Comparison of ENCODE assay signal across 1 cellular context in the genomic region with DNA sequence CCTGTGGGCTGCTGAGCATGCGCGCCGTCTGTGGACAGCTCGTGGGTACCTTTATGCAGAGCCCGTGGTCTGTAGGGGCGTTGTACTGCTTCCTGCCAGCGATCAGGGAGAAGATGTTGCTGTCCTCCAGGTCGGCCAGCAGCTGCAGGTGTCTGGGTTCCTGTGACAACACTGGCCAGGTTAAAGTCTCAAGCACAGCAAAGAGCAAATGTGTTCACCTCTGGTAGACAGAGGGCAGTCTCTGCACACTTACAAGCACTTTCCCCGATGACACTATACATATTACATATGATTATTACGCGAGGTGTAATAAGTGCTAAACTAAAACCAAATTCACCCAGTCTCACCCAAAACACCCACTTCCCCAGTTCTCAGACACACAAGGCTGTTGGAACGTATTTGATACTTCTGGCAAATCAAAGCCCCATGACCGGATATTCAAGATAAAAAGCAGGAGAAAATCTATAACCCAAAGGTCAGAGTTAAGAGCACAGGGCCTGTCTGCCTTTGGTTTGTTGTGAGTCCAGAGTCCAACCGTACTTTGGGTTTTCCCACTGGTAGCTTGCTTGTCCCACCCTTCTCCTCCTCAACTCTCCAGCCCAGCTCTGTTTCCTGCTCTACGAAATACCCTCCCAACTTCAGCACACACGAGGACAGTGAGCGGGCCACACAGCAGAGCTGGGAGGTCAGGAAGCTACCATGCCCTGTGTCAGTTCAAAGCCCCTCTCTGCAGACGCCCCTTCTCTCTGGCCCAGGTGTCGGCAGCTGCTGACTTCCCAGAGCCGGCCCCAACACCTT.
TF ChIP-seq lines count a peak whose summit lies in the region.

No MANE protein-coding gene starts in this region.

TF ChIP-seq in HepG2, 621 proteins besides CTCF, POLR2A, EP300 and RAD21 (continued from another document and continues in another):
- TF ChIP-seq, protein P1, sequence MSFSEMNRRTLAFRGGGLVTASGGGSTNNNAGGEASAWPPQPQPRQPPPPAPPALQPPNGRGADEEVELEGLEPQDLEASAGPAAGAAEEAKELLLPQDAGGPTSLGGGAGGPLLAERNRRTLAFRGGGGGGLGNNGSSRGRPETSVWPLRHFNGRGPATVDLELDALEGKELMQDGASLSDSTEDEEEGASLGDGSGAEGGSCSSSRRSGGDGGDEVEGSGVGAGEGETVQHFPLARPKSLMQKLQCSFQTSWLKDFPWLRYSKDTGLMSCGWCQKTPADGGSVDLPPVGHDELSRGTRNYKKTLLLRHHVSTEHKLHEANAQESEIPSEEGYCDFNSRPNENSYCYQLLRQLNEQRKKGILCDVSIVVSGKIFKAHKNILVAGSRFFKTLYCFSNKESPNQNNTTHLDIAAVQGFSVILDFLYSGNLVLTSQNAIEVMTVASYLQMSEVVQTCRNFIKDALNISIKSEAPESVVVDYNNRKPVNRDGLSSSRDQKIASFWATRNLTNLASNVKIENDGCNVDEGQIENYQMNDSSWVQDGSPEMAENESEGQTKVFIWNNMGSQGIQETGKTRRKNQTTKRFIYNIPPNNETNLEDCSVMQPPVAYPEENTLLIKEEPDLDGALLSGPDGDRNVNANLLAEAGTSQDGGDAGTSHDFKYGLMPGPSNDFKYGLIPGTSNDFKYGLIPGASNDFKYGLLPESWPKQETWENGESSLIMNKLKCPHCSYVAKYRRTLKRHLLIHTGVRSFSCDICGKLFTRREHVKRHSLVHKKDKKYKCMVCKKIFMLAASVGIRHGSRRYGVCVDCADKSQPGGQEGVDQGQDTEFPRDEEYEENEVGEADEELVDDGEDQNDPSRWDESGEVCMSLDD (CRISPR knock-in tag; IDR thresholded peaks at IDR 0.05; ENCODE audit: borderline replicate concordance): no peak
- TF ChIP-seq, protein P2, sequence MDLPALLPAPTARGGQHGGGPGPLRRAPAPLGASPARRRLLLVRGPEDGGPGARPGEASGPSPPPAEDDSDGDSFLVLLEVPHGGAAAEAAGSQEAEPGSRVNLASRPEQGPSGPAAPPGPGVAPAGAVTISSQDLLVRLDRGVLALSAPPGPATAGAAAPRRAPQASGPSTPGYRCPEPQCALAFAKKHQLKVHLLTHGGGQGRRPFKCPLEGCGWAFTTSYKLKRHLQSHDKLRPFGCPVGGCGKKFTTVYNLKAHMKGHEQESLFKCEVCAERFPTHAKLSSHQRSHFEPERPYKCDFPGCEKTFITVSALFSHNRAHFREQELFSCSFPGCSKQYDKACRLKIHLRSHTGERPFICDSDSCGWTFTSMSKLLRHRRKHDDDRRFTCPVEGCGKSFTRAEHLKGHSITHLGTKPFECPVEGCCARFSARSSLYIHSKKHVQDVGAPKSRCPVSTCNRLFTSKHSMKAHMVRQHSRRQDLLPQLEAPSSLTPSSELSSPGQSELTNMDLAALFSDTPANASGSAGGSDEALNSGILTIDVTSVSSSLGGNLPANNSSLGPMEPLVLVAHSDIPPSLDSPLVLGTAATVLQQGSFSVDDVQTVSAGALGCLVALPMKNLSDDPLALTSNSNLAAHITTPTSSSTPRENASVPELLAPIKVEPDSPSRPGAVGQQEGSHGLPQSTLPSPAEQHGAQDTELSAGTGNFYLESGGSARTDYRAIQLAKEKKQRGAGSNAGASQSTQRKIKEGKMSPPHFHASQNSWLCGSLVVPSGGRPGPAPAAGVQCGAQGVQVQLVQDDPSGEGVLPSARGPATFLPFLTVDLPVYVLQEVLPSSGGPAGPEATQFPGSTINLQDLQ (CRISPR knock-in tag; IDR thresholded peaks at IDR 0.05): no peak
- TF ChIP-seq GFI1 (CRISPR knock-in tag; IDR thresholded peaks at IDR 0.05; ENCODE audit: borderline replicate concordance): peak; percentile 86
- TF ChIP-seq ZNF382 (CRISPR knock-in tag; IDR thresholded peaks at IDR 0.05; ENCODE audit: borderline replicate concordance): no peak
- TF ChIP-seq PPARG (CRISPR knock-in tag; conservative IDR thresholded peaks at IDR 0.05): 0 out of 2 replicates have a peak, but pooled peaks have one; percentile 13
- no peak for TF ChIP-seq NFE2 (CRISPR knock-in tag; IDR thresholded peaks at IDR 0.05)
- no peak for TF ChIP-seq SMAD9 (CRISPR knock-in tag; IDR thresholded peaks at IDR 0.05)
- TF ChIP-seq, protein P3, sequence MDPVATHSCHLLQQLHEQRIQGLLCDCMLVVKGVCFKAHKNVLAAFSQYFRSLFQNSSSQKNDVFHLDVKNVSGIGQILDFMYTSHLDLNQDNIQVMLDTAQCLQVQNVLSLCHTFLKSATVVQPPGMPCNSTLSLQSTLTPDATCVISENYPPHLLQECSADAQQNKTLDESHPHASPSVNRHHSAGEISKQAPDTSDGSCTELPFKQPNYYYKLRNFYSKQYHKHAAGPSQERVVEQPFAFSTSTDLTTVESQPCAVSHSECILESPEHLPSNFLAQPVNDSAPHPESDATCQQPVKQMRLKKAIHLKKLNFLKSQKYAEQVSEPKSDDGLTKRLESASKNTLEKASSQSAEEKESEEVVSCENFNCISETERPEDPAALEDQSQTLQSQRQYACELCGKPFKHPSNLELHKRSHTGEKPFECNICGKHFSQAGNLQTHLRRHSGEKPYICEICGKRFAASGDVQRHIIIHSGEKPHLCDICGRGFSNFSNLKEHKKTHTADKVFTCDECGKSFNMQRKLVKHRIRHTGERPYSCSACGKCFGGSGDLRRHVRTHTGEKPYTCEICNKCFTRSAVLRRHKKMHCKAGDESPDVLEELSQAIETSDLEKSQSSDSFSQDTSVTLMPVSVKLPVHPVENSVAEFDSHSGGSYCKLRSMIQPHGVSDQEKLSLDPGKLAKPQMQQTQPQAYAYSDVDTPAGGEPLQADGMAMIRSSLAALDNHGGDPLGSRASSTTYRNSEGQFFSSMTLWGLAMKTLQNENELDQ (CRISPR knock-in tag; IDR thresholded peaks at IDR 0.05; ENCODE audit: borderline replicate concordance): no peak
- TF ChIP-seq PAX8 (CRISPR knock-in tag; IDR thresholded peaks at IDR 0.05; ENCODE audit: borderline replicate concordance): no peak
- TF ChIP-seq, protein P4, sequence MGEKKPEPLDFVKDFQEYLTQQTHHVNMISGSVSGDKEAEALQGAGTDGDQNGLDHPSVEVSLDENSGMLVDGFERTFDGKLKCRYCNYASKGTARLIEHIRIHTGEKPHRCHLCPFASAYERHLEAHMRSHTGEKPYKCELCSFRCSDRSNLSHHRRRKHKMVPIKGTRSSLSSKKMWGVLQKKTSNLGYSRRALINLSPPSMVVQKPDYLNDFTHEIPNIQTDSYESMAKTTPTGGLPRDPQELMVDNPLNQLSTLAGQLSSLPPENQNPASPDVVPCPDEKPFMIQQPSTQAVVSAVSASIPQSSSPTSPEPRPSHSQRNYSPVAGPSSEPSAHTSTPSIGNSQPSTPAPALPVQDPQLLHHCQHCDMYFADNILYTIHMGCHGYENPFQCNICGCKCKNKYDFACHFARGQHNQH (CRISPR knock-in tag; IDR thresholded peaks at IDR 0.05): 0 out of 2 replicates have a peak, but pooled peaks have one; percentile 29
- TF ChIP-seq NR2F2 (IDR thresholded peaks at IDR 0.05; ENCODE audit: borderline replicate concordance, low read depth): peak; percentile 36; the same call in 1 of the 2 replicates
- 0 out of 2 replicates have a peak, but pooled peaks have one; percentile 38 for TF ChIP-seq ZNF567 (CRISPR knock-in tag; IDR thresholded peaks at IDR 0.05; ENCODE audit: borderline replicate concordance)
- TF ChIP-seq ZBTB20 (CRISPR knock-in tag; IDR thresholded peaks at IDR 0.05; ENCODE audit: borderline replicate concordance, low read depth): peak; percentile 42; the same call in 1 of the 2 replicates
- TF ChIP-seq, protein P5, sequence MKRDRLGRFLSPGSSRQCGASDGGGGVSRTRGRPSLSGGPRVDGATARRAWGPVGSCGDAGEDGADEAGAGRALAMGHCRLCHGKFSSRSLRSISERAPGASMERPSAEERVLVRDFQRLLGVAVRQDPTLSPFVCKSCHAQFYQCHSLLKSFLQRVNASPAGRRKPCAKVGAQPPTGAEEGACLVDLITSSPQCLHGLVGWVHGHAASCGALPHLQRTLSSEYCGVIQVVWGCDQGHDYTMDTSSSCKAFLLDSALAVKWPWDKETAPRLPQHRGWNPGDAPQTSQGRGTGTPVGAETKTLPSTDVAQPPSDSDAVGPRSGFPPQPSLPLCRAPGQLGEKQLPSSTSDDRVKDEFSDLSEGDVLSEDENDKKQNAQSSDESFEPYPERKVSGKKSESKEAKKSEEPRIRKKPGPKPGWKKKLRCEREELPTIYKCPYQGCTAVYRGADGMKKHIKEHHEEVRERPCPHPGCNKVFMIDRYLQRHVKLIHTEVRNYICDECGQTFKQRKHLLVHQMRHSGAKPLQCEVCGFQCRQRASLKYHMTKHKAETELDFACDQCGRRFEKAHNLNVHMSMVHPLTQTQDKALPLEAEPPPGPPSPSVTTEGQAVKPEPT (CRISPR knock-in tag; IDR thresholded peaks at IDR 0.05; ENCODE audit: low read depth): no peak
- no peak for TF ChIP-seq YY1 (IDR thresholded peaks at IDR 0.05; ENCODE audit: insufficient read depth, insufficient replicate concordance, low read depth, low read length)
- TF ChIP-seq, protein P6, sequence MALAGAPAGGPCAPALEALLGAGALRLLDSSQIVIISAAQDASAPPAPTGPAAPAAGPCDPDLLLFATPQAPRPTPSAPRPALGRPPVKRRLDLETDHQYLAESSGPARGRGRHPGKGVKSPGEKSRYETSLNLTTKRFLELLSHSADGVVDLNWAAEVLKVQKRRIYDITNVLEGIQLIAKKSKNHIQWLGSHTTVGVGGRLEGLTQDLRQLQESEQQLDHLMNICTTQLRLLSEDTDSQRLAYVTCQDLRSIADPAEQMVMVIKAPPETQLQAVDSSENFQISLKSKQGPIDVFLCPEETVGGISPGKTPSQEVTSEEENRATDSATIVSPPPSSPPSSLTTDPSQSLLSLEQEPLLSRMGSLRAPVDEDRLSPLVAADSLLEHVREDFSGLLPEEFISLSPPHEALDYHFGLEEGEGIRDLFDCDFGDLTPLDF (CRISPR knock-in tag; IDR thresholded peaks at IDR 0.05): no peak
- TF ChIP-seq TBX2 (CRISPR knock-in tag; IDR thresholded peaks at IDR 0.05; ENCODE audit: borderline replicate concordance): 0 out of 2 replicates have a peak, but pooled peaks have one; percentile 11
- TF ChIP-seq ASH2L (IDR thresholded peaks at IDR 0.05; ENCODE audit: insufficient read length, low read depth, low read length): peak; percentile 69
- peak; percentile 53; the same call in 1 of the 2 replicates for TF ChIP-seq POGZ (CRISPR knock-in tag; IDR thresholded peaks at IDR 0.05)
- TF ChIP-seq ZNF761 (CRISPR knock-in tag; conservative IDR thresholded peaks at IDR 0.05): peak; percentile 38; the same call in 1 of the 2 replicates
- 0 out of 2 replicates have a peak, but pooled peaks have one; percentile 51 for TF ChIP-seq ARNTL (CRISPR knock-in tag; IDR thresholded peaks at IDR 0.05)
- TF ChIP-seq ZSCAN20 (CRISPR knock-in tag; IDR thresholded peaks at IDR 0.05; ENCODE audit: borderline replicate concordance): no peak
- no peak for TF ChIP-seq ZNF558 (CRISPR knock-in tag; IDR thresholded peaks at IDR 0.05; ENCODE audit: borderline replicate concordance)
- TF ChIP-seq, protein P7, sequence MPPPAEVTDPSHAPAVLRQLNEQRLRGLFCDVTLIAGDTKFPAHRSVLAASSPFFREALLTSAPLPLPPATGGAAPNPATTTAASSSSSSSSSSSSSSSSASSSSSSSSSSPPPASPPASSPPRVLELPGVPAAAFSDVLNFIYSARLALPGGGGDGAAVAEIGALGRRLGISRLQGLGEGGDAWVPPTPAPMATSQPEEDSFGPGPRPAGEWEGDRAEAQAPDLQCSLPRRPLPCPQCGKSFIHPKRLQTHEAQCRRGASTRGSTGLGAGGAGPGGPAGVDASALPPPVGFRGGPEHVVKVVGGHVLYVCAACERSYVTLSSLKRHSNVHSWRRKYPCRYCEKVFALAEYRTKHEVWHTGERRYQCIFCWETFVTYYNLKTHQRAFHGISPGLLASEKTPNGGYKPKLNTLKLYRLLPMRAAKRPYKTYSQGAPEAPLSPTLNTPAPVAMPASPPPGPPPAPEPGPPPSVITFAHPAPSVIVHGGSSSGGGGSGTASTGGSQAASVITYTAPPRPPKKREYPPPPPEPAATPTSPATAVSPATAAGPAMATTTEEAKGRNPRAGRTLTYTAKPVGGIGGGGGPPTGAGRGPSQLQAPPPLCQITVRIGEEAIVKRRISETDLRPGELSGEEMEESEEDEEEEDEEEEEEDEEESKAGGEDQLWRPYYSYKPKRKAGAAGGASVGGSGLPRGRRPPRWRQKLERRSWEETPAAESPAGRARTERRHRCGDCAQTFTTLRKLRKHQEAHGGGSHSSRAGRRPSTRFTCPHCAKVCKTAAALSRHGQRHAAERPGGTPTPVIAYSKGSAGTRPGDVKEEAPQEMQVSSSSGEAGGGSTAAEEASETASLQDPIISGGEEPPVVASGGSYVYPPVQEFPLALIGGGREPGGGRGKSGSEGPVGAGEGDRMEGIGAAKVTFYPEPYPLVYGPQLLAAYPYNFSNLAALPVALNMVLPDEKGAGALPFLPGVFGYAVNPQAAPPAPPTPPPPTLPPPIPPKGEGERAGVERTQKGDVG (CRISPR knock-in tag; IDR thresholded peaks at IDR 0.05; ENCODE audit: borderline replicate concordance): 0 out of 2 replicates have a peak, but pooled peaks have one; percentile 17
- TF ChIP-seq, protein P8, sequence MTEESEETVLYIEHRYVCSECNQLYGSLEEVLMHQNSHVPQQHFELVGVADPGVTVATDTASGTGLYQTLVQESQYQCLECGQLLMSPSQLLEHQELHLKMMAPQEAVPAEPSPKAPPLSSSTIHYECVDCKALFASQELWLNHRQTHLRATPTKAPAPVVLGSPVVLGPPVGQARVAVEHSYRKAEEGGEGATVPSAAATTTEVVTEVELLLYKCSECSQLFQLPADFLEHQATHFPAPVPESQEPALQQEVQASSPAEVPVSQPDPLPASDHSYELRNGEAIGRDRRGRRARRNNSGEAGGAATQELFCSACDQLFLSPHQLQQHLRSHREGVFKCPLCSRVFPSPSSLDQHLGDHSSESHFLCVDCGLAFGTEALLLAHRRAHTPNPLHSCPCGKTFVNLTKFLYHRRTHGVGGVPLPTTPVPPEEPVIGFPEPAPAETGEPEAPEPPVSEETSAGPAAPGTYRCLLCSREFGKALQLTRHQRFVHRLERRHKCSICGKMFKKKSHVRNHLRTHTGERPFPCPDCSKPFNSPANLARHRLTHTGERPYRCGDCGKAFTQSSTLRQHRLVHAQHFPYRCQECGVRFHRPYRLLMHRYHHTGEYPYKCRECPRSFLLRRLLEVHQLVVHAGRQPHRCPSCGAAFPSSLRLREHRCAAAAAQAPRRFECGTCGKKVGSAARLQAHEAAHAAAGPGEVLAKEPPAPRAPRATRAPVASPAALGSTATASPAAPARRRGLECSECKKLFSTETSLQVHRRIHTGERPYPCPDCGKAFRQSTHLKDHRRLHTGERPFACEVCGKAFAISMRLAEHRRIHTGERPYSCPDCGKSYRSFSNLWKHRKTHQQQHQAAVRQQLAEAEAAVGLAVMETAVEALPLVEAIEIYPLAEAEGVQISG (CRISPR knock-in tag; IDR thresholded peaks at IDR 0.05): 0 out of 2 replicates have a peak, but pooled peaks have one; percentile 24
- no peak for TF ChIP-seq NKX3-1 (CRISPR knock-in tag; IDR thresholded peaks at IDR 0.05)
- 0 out of 2 replicates have a peak, but pooled peaks have one; percentile 23 for TF ChIP-seq RXRB (CRISPR knock-in tag; IDR thresholded peaks at IDR 0.05; ENCODE audit: borderline replicate concordance)
- TF ChIP-seq, protein P9, sequence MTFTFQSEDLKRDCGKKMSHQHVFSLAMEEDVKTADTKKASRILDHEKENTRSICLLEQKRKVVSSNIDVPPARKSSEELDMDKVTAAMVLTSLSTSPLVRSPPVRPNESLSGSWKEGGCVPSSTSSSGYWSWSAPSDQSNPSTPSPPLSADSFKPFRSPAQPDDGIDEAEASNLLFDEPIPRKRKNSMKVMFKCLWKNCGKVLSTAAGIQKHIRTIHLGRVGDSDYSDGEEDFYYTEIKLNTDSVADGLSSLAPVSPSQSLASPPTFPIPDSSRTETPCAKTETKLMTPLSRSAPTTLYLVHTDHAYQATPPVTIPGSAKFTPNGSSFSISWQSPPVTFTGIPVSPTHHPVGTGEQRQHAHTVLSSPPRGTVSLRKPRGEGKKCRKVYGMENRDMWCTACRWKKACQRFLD (CRISPR knock-in tag; IDR thresholded peaks at IDR 0.05; ENCODE audit: borderline replicate concordance): no peak
- TF ChIP-seq HMG20B (CRISPR knock-in tag; conservative IDR thresholded peaks at IDR 0.05): no peak
- TF ChIP-seq CHD2 (IDR thresholded peaks at IDR 0.05; ENCODE audit: low read depth, low read length): no peak
- TF ChIP-seq SRY (CRISPR knock-in tag; IDR thresholded peaks at IDR 0.05): no peak
